Comparison of ENCODE assay signal across 1 cellular context in the genomic region with DNA sequence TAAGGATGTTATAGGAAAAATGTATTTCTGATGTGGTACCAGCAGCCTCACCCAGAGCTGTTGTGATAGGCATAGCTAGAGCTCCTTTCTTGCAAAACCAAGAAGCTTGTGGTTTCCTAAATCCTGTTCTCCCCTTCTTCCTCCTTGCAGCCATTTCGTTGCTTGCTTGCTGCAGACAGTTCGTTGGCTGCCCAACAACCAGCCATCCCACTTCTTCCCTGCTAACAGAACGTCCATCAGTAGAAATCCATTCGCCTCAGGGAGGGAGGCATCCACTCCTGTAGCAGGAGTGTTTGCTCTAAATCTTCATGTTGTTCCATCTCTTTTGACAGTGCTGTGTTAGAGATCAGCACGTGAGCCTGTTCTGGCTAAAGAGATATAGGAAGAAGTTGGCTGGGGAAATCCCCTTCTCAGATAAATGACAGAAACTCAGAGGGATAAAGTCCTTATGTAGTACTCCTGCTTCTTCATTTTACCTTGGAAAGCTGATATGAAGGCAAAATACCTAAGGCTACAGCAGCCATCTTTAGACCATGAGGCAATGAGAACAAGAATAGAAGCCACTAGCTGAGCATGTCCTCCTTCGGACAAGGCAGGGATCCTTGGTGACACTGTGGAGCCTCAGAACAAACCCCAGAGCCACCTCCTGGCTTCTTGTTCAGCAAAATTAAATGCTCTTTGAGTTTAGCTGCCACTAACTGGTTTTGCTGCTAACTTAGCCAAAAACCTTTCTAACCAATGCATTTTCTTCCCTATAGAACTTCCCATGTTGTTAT.
TF ChIP-seq lines count a peak whose summit lies in the region.

No MANE protein-coding gene starts in this region.

TF ChIP-seq in SK-N-SH, 30 proteins besides CTCF, POLR2A, EP300 and RAD21 (continued from another document):
- no peak for TF ChIP-seq USF2 (IDR thresholded peaks at IDR 0.05; ENCODE audit: borderline replicate concordance, low read depth, low read length)
- no peak for TF ChIP-seq GATA2 (CRISPR knock-in tag; IDR thresholded peaks at IDR 0.05)
- no peak for TF ChIP-seq IRF3 (IDR thresholded peaks at IDR 0.05; ENCODE audit: low read depth, low read length)
- no peak for TF ChIP-seq FOXM1 (IDR thresholded peaks at IDR 0.05; ENCODE audit: low read depth)
- no peak for TF ChIP-seq MXI1 (IDR thresholded peaks at IDR 0.05; ENCODE audit: low read depth, low read length)
- TF ChIP-seq TCF12 (IDR thresholded peaks at IDR 0.05): no peak
